ENCODE assay signal across 2 cellular contexts in the genomic region with DNA sequence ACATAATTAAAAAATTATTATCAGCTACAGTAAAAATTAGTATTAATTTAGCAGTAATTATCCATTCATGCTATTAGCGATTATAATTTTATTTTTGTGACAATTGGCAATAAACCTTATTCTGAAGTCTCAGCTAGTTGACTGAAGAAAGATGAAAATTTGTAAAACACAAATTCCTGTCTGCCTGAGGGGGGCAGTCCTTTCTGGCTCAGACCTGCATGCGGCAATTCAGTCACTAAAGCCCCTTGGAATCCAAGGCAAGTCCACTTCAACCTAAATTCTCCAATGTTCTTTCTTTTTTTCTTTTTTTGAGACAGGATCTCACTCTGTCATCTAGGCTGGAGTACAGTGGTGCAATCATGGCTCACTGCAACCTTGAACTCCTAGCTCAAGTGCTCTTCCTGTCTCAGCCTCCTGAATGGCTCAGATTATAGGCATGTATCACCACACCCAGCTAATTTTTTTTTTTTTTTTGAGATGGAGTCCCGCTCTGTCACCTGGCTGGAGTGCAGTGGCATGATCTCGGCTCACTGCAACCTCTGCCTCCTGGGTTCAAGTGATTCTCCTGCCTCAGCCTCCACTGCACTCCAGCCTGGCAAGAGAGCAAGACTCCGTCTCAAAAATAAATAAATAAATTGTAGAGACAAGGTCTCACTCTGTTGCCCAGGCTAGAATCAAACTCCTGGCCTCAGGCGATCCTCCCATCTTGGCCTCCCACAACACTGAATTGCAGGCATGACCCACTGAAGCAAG.
TF ChIP-seq lines count a peak whose summit lies in the region.

No MANE protein-coding gene starts in this region.

TF ChIP-seq in A549, 52 proteins besides CTCF, POLR2A, EP300 and RAD21 (continued from another document):
- TF ChIP-seq MAFK (IDR thresholded peaks at IDR 0.05; ENCODE audit: partially characterized antibody) (no peak), ESRRA (IDR thresholded peaks at IDR 0.05; ENCODE audit: borderline replicate concordance, low read length) (no peak), FOSL2 (IDR thresholded peaks at IDR 0.05) (no peak), FOSL2 (CRISPR knock-in tag; IDR thresholded peaks at IDR 0.05) (no peak), NR3C1 (IDR thresholded peaks at IDR 0.05) (no peak), HOXB13 (CRISPR knock-in tag; IDR thresholded peaks at IDR 0.05; ENCODE audit: low read depth) (no peak), SMC3 (IDR thresholded peaks at IDR 0.05) (no peak), JUN (IDR thresholded peaks at IDR 0.05) (no peak)
TF ChIP-seq in A549: peak in this region for 0.

TF ChIP-seq in HEK293, 187 proteins besides CTCF, POLR2A, EP300 and RAD21 (continued from another document):
- TF ChIP-seq, protein P1, sequence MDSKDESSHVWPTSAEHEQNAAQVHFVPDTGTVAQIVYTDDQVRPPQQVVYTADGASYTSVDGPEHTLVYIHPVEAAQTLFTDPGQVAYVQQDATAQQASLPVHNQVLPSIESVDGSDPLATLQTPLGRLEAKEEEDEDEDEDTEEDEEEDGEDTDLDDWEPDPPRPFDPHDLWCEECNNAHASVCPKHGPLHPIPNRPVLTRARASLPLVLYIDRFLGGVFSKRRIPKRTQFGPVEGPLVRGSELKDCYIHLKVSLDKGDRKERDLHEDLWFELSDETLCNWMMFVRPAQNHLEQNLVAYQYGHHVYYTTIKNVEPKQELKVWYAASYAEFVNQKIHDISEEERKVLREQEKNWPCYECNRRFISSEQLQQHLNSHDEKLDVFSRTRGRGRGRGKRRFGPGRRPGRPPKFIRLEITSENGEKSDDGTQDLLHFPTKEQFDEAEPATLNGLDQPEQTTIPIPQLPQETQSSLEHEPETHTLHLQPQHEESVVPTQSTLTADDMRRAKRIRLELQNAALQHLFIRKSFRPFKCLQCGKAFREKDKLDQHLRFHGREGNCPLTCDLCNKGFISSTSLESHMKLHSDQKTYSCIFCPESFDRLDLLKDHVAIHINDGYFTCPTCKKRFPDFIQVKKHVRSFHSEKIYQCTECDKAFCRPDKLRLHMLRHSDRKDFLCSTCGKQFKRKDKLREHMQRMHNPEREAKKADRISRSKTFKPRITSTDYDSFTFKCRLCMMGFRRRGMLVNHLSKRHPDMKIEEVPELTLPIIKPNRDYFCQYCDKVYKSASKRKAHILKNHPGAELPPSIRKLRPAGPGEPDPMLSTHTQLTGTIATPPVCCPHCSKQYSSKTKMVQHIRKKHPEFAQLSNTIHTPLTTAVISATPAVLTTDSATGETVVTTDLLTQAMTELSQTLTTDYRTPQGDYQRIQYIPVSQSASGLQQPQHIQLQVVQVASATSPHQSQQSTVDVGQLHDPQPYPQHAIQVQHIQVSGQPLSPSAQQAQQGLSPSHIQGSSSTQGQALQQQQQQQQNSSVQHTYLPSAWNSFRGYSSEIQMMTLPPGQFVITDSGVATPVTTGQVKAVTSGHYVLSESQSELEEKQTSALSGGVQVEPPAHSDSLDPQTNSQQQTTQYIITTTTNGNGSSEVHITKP (tag by site-specific recombination; IDR thresholded peaks at IDR 0.05) = no peak
- TF ChIP-seq ZNF391 (tag by site-specific recombination; IDR thresholded peaks at IDR 0.05; ENCODE audit: borderline replicate concordance, low read depth) = no peak
